Comparison of ENCODE assay signal across 24 cellular contexts in genomic region chr2:20533993-20534591, GRCh38.
"Had no signal": no experiment of that assay in that cellular context is flagged by ENCODE, and none has a peak within 500 bp of the region (broad histone marks: within the 10 kb centered on the region; RNA-seq: fewer than 3 reads in every experiment).

No MANE protein-coding gene starts in this region.

- H3K9me3 Mint-ChIP-seq: activated T-helper 17 cell treated with anti-CD3 and anti-CD28 coated beads, Interleukin-2, amount 50 U/mL, for 72 hours; nephron; stimulated activated effector memory CD8-positive, alpha-beta T cell treated with anti-CD3 and anti-CD28 coated beads, Interleukin-12 subunit alpha, Interleukin-12 subunit beta, amount 100 ng/mL, for 72 hours; T-helper 2 cell treated with Interferon-gamma antibody and Interleukin-4, amounts not matched to agents 5 μg/mL and 100 μg/mL, for 36 hours; WTC11 had no signal

- H3K4me1 Mint-ChIP-seq: activated CD4-positive, alpha-beta T cell treated with anti-CD3 and anti-CD28 coated beads for 36 hours; activated T-helper 17 cell treated with anti-CD3 and anti-CD28 coated beads, Interleukin-2, amount 50 U/mL, for 72 hours had no signal

- H3K4me1 ChIP-seq: upper lobe of right lung had no signal

- H3K27ac ChIP-seq: stomach, testis, upper lobe of right lung had no signal

- DNase-seq: activated CD4-positive, alpha-beta T cell treated with anti-CD3 and anti-CD28 coated beads for 36 hours; activated CD4-positive, alpha-beta T cell treated with anti-CD3 and anti-CD28 coated beads, Interleukin-2, amount 50 U/mL, for 48 hours; activated naive CD4-positive, alpha-beta T cell treated with Interleukin-2 at 50 U/mL for 16 hours; activated T-cell treated with anti-CD3 and anti-CD28 coated beads, Interleukin-2, amount 50 U/mL, for 1 hour; anterior cingulate cortex; caudate nucleus; erythroblast; head of caudate nucleus; kidney; midbrain; stimulated activated CD4-positive, alpha-beta T cell treated with anti-CD3 and anti-CD28 coated beads, Interleukin-4, amount 100 ng/mL, for 24 hours; stomach; testis; upper lobe of right lung had no signal

- H3K27me3 ChIP-seq: stomach, testis, upper lobe of right lung had no signal

- H3K9me3 ChIP-seq: stomach, testis, upper lobe of right lung had no signal

- H3K4me2 ChIP-seq: smooth muscle cell had no signal

- H3K36me3 Mint-ChIP-seq: brain; stimulated activated effector memory CD8-positive, alpha-beta T cell treated with anti-CD3 and anti-CD28 coated beads, Interleukin-12 subunit alpha, Interleukin-12 subunit beta, amount 100 ng/mL, for 72 hours; WTC11 had no signal

- H3K4me3 ChIP-seq: lung, smooth muscle cell, stomach, testis, upper lobe of right lung had no signal

- H3K36me3 ChIP-seq: stomach, upper lobe of right lung had no signal

- H3K4me3 Mint-ChIP-seq: activated CD4-positive, alpha-beta T cell treated with anti-CD3 and anti-CD28 coated beads for 36 hours; activated T-helper 17 cell treated with anti-CD3 and anti-CD28 coated beads, Interleukin-2, amount 50 U/mL, for 72 hours; brain; nephron; stimulated activated effector memory CD8-positive, alpha-beta T cell treated with anti-CD3 and anti-CD28 coated beads, Interleukin-12 subunit alpha, Interleukin-12 subunit beta, amount 100 ng/mL, for 72 hours; T-helper 2 cell treated with Interferon-gamma antibody and Interleukin-4, amounts not matched to agents 5 μg/mL and 100 μg/mL, for 36 hours; WTC11 had no signal

- H3K27me3 Mint-ChIP-seq: activated CD4-positive, alpha-beta T cell treated with anti-CD3 and anti-CD28 coated beads for 36 hours had no signal

- ATAC-seq: activated CD4-positive, alpha-beta T cell treated with anti-CD3 and anti-CD28 coated beads for 36 hours; activated T-helper 17 cell treated with anti-CD3 and anti-CD28 coated beads, Interleukin-2, amount 50 U/mL, for 72 hours; left lobe of liver; sciatic nerve; stimulated activated effector memory CD8-positive, alpha-beta T cell treated with anti-CD3 and anti-CD28 coated beads, Interleukin-12 subunit alpha, Interleukin-12 subunit beta, amount 100 ng/mL, for 72 hours; upper lobe of right lung had no signal

- H3K27ac Mint-ChIP-seq: activated CD4-positive, alpha-beta T cell treated with anti-CD3 and anti-CD28 coated beads for 36 hours; activated T-helper 17 cell treated with anti-CD3 and anti-CD28 coated beads, Interleukin-2, amount 50 U/mL, for 72 hours; stimulated activated effector memory CD8-positive, alpha-beta T cell treated with anti-CD3 and anti-CD28 coated beads, Interleukin-12 subunit alpha, Interleukin-12 subunit beta, amount 100 ng/mL, for 72 hours; T-helper 2 cell treated with Interferon-gamma antibody and Interleukin-4, amounts not matched to agents 5 μg/mL and 100 μg/mL, for 36 hours; WTC11 had no signal
